ENCODE assay signal across 9 cellular contexts in genomic region chr6:52155791-52156576, GRCh38. TPM values are rescaled to one million over a fixed set of nuclear protein-coding genes. Genes with fewer than 3 reads are reported as not detected.
DNase-seq lines count a peak whose midpoint lies in the region; ATAC-seq and TF ChIP-seq lines count a peak whose summit lies in the region.
"Had no signal": no experiment of that assay in that cellular context is flagged by ENCODE, and none has a peak within 500 bp of the region (broad histone marks: within the 10 kb centered on the region; RNA-seq: fewer than 3 reads in every experiment).

No MANE protein-coding gene starts in this region.

- no peak for TF ChIP-seq CTCF in OCI-LY7 (conservative IDR thresholded peaks at IDR 0.05; ENCODE audit: low read length)

- H2AFZ ChIP-seq in OCI-LY7 (ENCODE audit: low read length) = peak overlapping the region; percentile 38

- H3K27ac ChIP-seq in OCI-LY7 (ENCODE audit: low read depth, low read length, poor library complexity, severe bottlenecking) = no peak overlapping the region

- no peaks in the 10 kb centered on the region for H3K9me3 ChIP-seq in OCI-LY7 (ENCODE audit: low read length)

- peak overlapping the region; percentile 62 for H3K4me2 ChIP-seq in OCI-LY7 (ENCODE audit: low read length)

- peak; percentile 90 for ATAC-seq in HG02885 (IDR thresholded peaks at IDR 0.05; ENCODE audit: poor library complexity, unreplicated experiment)

- H3K36me3 ChIP-seq in OCI-LY7 (ENCODE audit: insufficient read depth, low read length) = no peaks in the 10 kb centered on the region

- H4K20me1 ChIP-seq in OCI-LY7 (ENCODE audit: insufficient read depth, low read length) = no peaks in the 10 kb centered on the region

- POLR2A ChIA-PET in OCI-LY7 (lab: Charles Lee) = interaction anchor here (0.6 to 1.8 kb wide), 4 partner anchors 17 to 124 kb away, joined by 3 to 5 read pairs (median 4); no protein-coding TSS in a partner anchor

- no peaks in the 10 kb centered on the region for H3K79me2 ChIP-seq in OCI-LY7 (ENCODE audit: insufficient read depth, low read depth, low read length)

- H3K9me2 ChIP-seq in OCI-LY7 (ENCODE audit: insufficient read depth, low read length) = no peaks in the 10 kb centered on the region

- H3K4me1 ChIP-seq in OCI-LY7 (ENCODE audit: insufficient read depth, low read length, poor library complexity, severe bottlenecking) = peaks cover 16% of the 10 kb centered on the region

- no TSS peak for BruUV-seq in OCI-LY7 (replicated peaks; lab: Mats Ljungman, UMichigan)

- intact Hi-C loops in OCI-LY7 (cut with micrococcal nuclease; ENCODE audit: unreplicated experiment) = no loop called here

- DNase-seq in NCI-H2029 (lab: John Stamatoyannopoulos, UW) = peak; percentile 16
- no peak for DNase-seq in NCI-H2029 treated with DMSO at 0.1 percent for 48 hours (lab: John Stamatoyannopoulos, UW)
- peak; percentile 53 for DNase-seq in OCI-LY7 (ENCODE audit: low spot score)
- peak; percentile 99 for DNase-seq in myocyte (ENCODE audit: low read depth)
- no peak for DNase-seq in NCI-H2107 treated with DMSO at 0.1 percent for 48 hours (lab: John Stamatoyannopoulos, UW; ENCODE audit: unreplicated experiment)
- no peak for DNase-seq in NCI-H82 (lab: John Stamatoyannopoulos, UW)
- DNase-seq in NCI-H1092 treated with DMSO at 0.1 percent for 48 hours (lab: John Stamatoyannopoulos, UW) = no peak

- CTCF ChIA-PET in OCI-LY7 (lab: Charles Lee; ENCODE audit: unreplicated experiment) = interaction anchor here (0.6 kb wide), 1 partner anchor 78 kb away, joined by 3 read pairs; no protein-coding TSS in a partner anchor

- no peak overlapping the region for H3K4me3 ChIP-seq in OCI-LY7 (ENCODE audit: low read depth, low read length, poor library complexity, severe bottlenecking)

RNA-seq across cellular contexts. Expression of gene IL17A, which starts 30.2 kb away (rescaled TPM):
- not detected in 2 replicates for total RNA-seq in OCI-LY7 (2014; rRNA removed; shearing (Covaris generic))
- not detected in 2 replicates for total RNA-seq in OCI-LY7 (2022)
- total RNA-seq in myocyte = not detected in 2 replicates
- polyA plus RNA-seq in myocyte (2012) = not detected
- total RNA-seq: urinary bladder had no signal
- polyA plus RNA-seq: urinary bladder had no signal

Comparison
In these comparisons a context has a peak if more than half of its experiments do, and no peak if none do; other contexts are left out.
1. DNase-seq: peak in NCI-H2029 (single experiment), OCI-LY7 (single experiment) and myocyte (single experiment); none in NCI-H2029 treated with DMSO at 0.1 percent for 48 hours (single experiment), NCI-H2107 treated with DMSO at 0.1 percent for 48 hours (single experiment), NCI-H82 (single experiment) and NCI-H1092 treated with DMSO at 0.1 percent for 48 hours (single experiment).